9 cellular contexts compared by ENCODE assay signal in the genomic region with DNA sequence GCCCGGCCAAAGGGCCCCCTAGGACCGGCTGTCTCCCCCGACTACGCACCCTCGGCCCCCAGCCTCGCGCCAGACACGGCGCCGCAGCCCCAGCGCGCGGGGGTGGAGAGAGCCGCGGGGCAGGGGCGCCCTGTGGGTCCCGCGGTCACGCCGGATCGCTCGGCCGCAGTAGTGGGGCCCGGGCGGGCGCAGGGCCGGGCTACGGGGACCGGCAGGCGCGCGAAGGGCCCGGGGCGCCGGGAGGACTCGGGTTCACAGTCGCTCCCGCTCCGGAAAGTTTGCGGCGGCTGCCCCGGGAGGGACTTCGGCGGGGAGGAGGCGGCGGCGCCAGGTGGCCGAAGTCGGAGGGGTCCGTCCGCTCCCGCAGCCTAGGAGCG. TPM values are rescaled to one million over a fixed set of nuclear protein-coding genes. Genes with fewer than 3 reads are reported as not detected.
DNase-seq lines count a peak whose midpoint lies in the region; ATAC-seq, FAIRE-seq and TF ChIP-seq lines count a peak whose summit lies in the region.
"Had no signal": no experiment of that assay in that cellular context is flagged by ENCODE, and none has a peak within 500 bp of the region (broad histone marks: within the 10 kb centered on the region; RNA-seq: fewer than 3 reads in every experiment).

No MANE protein-coding gene starts in this region.

- H4K20me1 ChIP-seq in keratinocyte (ENCODE audit: control insufficient read depth, extremely low read depth, insufficient read depth, low read length), result no peaks in the 10 kb centered on the region

- H3K9me1 ChIP-seq in keratinocyte (ENCODE audit: control insufficient read depth, extremely low read depth, insufficient read depth, low read length), result no peaks in the 10 kb centered on the region

- dilution Hi-C loops in keratinocyte (cut with MboI; ENCODE audit: extremely low pct_ligation_motif_present, low sequenced_read_pairs), result no loop called here

- ATAC-seq in activated CD8-positive, alpha-beta memory T cell treated with anti-CD3 and anti-CD28 coated beads, Interleukin-2, amount 10 ng/mL, durations not matched to agents 7 days and 5 days, result peak; percentile 41
- ATAC-seq in stimulated activated naive B cell treated with anti-CD40 and anti-IgM and Interleukin-4, amounts not matched to agents 10 μg/mL and 1 μg/mL and 100 μg/mL, for 72 hours (replicated peaks), result peak; percentile 45 to 61

- peaks cover 54% of the 10 kb centered on the region for H3K27me3 Mint-ChIP-seq in activated CD8-positive, alpha-beta memory T cell treated with anti-CD3 and anti-CD28 coated beads, Interleukin-2, amount 10 ng/mL, durations not matched to agents 7 days and 5 days
- peaks cover 33 to 68% of the 10 kb centered on the region in 2 donors for H3K27me3 Mint-ChIP-seq in stimulated activated naive B cell treated with anti-CD40 and anti-IgM and Interleukin-4, amounts not matched to agents 10 μg/mL and 1 μg/mL and 100 μg/mL, for 72 hours

- H3K4me3 ChIP-seq in astrocyte of the spinal cord (ENCODE audit: low read depth, low read length) (peak overlapping the region; percentile 49), keratinocyte (ENCODE audit: control insufficient read depth in 2 of 3, extremely low read depth in 1 of 3, insufficient read depth in 2 of 3, low read depth in 1 of 3, low read length in 3 of 3) (peak overlapping the region; percentile 35 to 63 (median 56))

- peaks cover 5% of the 10 kb centered on the region for H3K36me3 Mint-ChIP-seq in activated CD8-positive, alpha-beta memory T cell treated with anti-CD3 and anti-CD28 coated beads, Interleukin-2, amount 10 ng/mL, durations not matched to agents 7 days and 5 days
- peaks cover 2 to 6% of the 10 kb centered on the region in 2 donors for H3K36me3 Mint-ChIP-seq in stimulated activated naive B cell treated with anti-CD40 and anti-IgM and Interleukin-4, amounts not matched to agents 10 μg/mL and 1 μg/mL and 100 μg/mL, for 72 hours

- no peak overlapping the region for H3K27ac ChIP-seq in keratinocyte (ENCODE audit: control insufficient read depth, insufficient read depth, low read length)

- DNase-seq in activated CD8-positive, alpha-beta memory T cell treated with anti-CD3 and anti-CD28 coated beads, Interleukin-2, amount 10 ng/mL, durations not matched to agents 7 days and 5 days, result no peak
- DNase-seq in activated CD8-positive, alpha-beta memory T cell treated with anti-CD3 and anti-CD28 coated beads, Interleukin-2, amount 50 U/mL, for 4 hours, result no peak
- DNase-seq in astrocyte of the spinal cord (ENCODE audit: low read depth, low spot score) (no peak), keratinocyte (ENCODE audit: low read depth, low spot score) (no peak), anterior cingulate cortex (lab: John Stamatoyannopoulos, UW) (no peak), HPDE6-E6E7 (ENCODE audit: extremely low spot score) (no peak), inferior parietal cortex (ENCODE audit: extremely low spot score) (no peak)
- no peak for DNase-seq in stimulated activated naive B cell treated with anti-CD40 and anti-IgM and Interleukin-4, amounts not matched to agents 10 μg/mL and 1 μg/mL and 100 μg/mL, for 72 hours

- CTCF ChIA-PET in activated CD8-positive, alpha-beta memory T cell treated with anti-CD3 and anti-CD28 coated beads, Interleukin-2, amount 10 ng/mL, durations not matched to agents 7 days and 5 days (lab: Charles Lee), result no interaction called here

- TF ChIP-seq CTCF in astrocyte of the spinal cord (IDR thresholded peaks at IDR 0.05; ENCODE audit: low read depth, low read length) (no peak), keratinocyte (optimal IDR thresholded peaks at IDR 0.05 in 1 of 3, IDR thresholded peaks at IDR 0.05 in 1 of 3, conservative IDR thresholded peaks at IDR 0.05 in 1 of 3; ENCODE audit: extremely low read depth in 1 of 3, insufficient read depth in 2 of 3, low read length in 3 of 3) (no peak)

- H3K27ac Mint-ChIP-seq in activated CD8-positive, alpha-beta memory T cell treated with anti-CD3 and anti-CD28 coated beads, Interleukin-2, amount 10 ng/mL, durations not matched to agents 7 days and 5 days, result no peak overlapping the region
- no peak overlapping the region for H3K27ac Mint-ChIP-seq in stimulated activated naive B cell treated with anti-CD40 and anti-IgM and Interleukin-4, amounts not matched to agents 10 μg/mL and 1 μg/mL and 100 μg/mL, for 72 hours

- H3K9ac ChIP-seq in keratinocyte (ENCODE audit: control insufficient read depth, extremely low read depth, insufficient read depth, low read length), result peak overlapping the region; percentile 6

- H3K36me3 ChIP-seq in keratinocyte (ENCODE audit: control insufficient read depth in 2 of 2, extremely low read depth in 1 of 2, insufficient read depth in 2 of 2, low read length in 2 of 2), result no peaks in the 10 kb centered on the region

- peak overlapping the region; percentile 71 for H2AFZ ChIP-seq in keratinocyte (ENCODE audit: control insufficient read depth, low read length)

- H3K4me1 Mint-ChIP-seq in activated CD8-positive, alpha-beta memory T cell treated with anti-CD3 and anti-CD28 coated beads, Interleukin-2, amount 10 ng/mL, durations not matched to agents 7 days and 5 days, result peaks cover 6% of the 10 kb centered on the region
- H3K4me1 Mint-ChIP-seq in stimulated activated naive B cell treated with anti-CD40 and anti-IgM and Interleukin-4, amounts not matched to agents 10 μg/mL and 1 μg/mL and 100 μg/mL, for 72 hours, result peaks cover 15 to 19% of the 10 kb centered on the region in 2 donors

- FAIRE-seq in keratinocyte (lab: Jason Lieb, UNC), result no peak
- FAIRE-seq: G401.6 had no signal

- peak overlapping the region; percentile 54 for H3K4me3 Mint-ChIP-seq in activated CD8-positive, alpha-beta memory T cell treated with anti-CD3 and anti-CD28 coated beads, Interleukin-2, amount 10 ng/mL, durations not matched to agents 7 days and 5 days
- peak overlapping the region; percentile 80 to 88 for H3K4me3 Mint-ChIP-seq in stimulated activated naive B cell treated with anti-CD40 and anti-IgM and Interleukin-4, amounts not matched to agents 10 μg/mL and 1 μg/mL and 100 μg/mL, for 72 hours

- no peaks in the 10 kb centered on the region for H3K9me3 ChIP-seq in keratinocyte (ENCODE audit: control insufficient read depth, low read depth, low read length)

- in situ Hi-C loops in astrocyte of the spinal cord (cut with HindIII; ENCODE audit: low sequenced_read_pairs), result no loop called here

- no peaks in the 10 kb centered on the region for H3K79me2 ChIP-seq in keratinocyte (ENCODE audit: control insufficient read depth, insufficient read depth, low read length)

- H3K4me2 ChIP-seq in keratinocyte (ENCODE audit: control insufficient read depth, extremely low read depth, insufficient read depth, low read depth, low read length), result peak overlapping the region; percentile 75

- H3K27me3 ChIP-seq in keratinocyte (ENCODE audit: control insufficient read depth, extremely low read depth, insufficient read depth, low read length), result peaks cover 15% of the 10 kb centered on the region

- peaks cover 7% of the 10 kb centered on the region for H3K4me1 ChIP-seq in keratinocyte (ENCODE audit: control insufficient read depth, extremely low read depth, insufficient read depth, low read length)

- H3K9me3 Mint-ChIP-seq in activated CD8-positive, alpha-beta memory T cell treated with anti-CD3 and anti-CD28 coated beads, Interleukin-2, amount 10 ng/mL, durations not matched to agents 7 days and 5 days (ENCODE audit: low read depth), result peaks cover 5% of the 10 kb centered on the region
- H3K9me3 Mint-ChIP-seq in stimulated activated naive B cell treated with anti-CD40 and anti-IgM and Interleukin-4, amounts not matched to agents 10 μg/mL and 1 μg/mL and 100 μg/mL, for 72 hours, result peaks cover 0 to 1% of the 10 kb centered on the region in 2 donors

RNA-seq across cellular contexts. Expression of a gene that starts 7.1 kb away (rescaled TPM):
- 1 to 10 TPM; 8.2 to 9.2 TPM for total RNA-seq in activated CD8-positive, alpha-beta memory T cell treated with anti-CD3 and anti-CD28 coated beads, Interleukin-2, amount 10 ng/mL, durations not matched to agents 7 days and 5 days
- 3.8 to 4.5 TPM (median 4.5 TPM) in 3 replicates for polyA plus RNA-seq in keratinocyte
- polyA plus RNA-seq in keratinocyte (2011; ENCODE audit: low read depth), result 9.6 TPM
- polyA plus RNA-seq in keratinocyte (2011; cell fraction: cytosol; rRNA removed), result 2.0 and 3.7 TPM in 2 replicates
- polyA plus RNA-seq in keratinocyte (2011; cell fraction: nucleus; rRNA removed), result 4.5 and 6.0 TPM in 2 replicates
- polyA plus RNA-seq in keratinocyte (2012; ENCODE audit: low replicate concordance), result 3.4 and 3.7 TPM in 2 replicates
- 3.5 to 7.3 TPM (median 3.6 TPM) in 3 replicates for polyA minus RNA-seq in keratinocyte
- polyA minus RNA-seq in keratinocyte (2011; cell fraction: cytosol; rRNA and poly(A)+ RNA removed), result 3.5 TPM
- 4.1 and 7.3 TPM in 2 replicates for polyA minus RNA-seq in keratinocyte (2011; cell fraction: nucleus; rRNA and poly(A)+ RNA removed)

RNA-seq across cellular contexts. Expression of a gene that starts 32.6 kb away (rescaled TPM):
- 1 to 10 TPM; 1.0 to 1.3 TPM for total RNA-seq in activated CD8-positive, alpha-beta memory T cell treated with anti-CD3 and anti-CD28 coated beads, Interleukin-2, amount 10 ng/mL, durations not matched to agents 7 days and 5 days
- polyA plus RNA-seq in keratinocyte, result 1.9 to 3.6 TPM (median 2.3 TPM) in 3 replicates
- 0.70 TPM for polyA plus RNA-seq in keratinocyte (2011; ENCODE audit: low read depth)
- 1.4 and 3.4 TPM in 2 replicates for polyA plus RNA-seq in keratinocyte (2011; cell fraction: cytosol; rRNA removed)
- 2.4 and 3.3 TPM in 2 replicates for polyA plus RNA-seq in keratinocyte (2011; cell fraction: nucleus; rRNA removed)
- 1.9 and 2.5 TPM in 2 replicates for polyA plus RNA-seq in keratinocyte (2012; ENCODE audit: low replicate concordance)
- 0.16 to 2.2 TPM (median 0.92 TPM) in 3 replicates for polyA minus RNA-seq in keratinocyte
- polyA minus RNA-seq in keratinocyte (2011; cell fraction: cytosol; rRNA and poly(A)+ RNA removed), result 0.96 TPM
- polyA minus RNA-seq in keratinocyte (2011; cell fraction: nucleus; rRNA and poly(A)+ RNA removed), result 1.4 and 2.2 TPM in 2 replicates
